ENCODE assay signal across 15 cellular contexts in the genomic region with DNA sequence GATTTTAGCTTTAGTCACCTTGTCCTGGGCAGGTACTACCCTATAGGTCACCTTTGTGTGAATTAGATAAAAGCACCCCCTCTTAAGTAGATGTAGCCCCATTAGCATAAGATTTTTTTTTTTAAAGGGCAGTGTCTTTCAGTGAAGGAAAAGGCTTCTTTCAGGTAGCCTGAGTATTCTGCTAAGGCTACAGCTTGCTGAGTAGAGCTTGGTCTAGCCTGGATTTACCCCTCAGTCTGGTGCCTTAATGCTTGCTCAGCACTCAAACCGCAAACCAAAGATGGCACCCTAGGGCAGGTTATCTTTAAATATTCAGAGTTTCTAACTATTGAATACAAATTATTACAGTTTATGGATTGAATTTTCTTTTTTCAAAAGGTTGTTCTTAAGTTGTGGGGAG.
DNase-seq lines count a peak whose midpoint lies in the region; ATAC-seq, FAIRE-seq and TF ChIP-seq lines count a peak whose summit lies in the region.
"Had no signal": no experiment of that assay in that cellular context is flagged by ENCODE, and none has a peak within 500 bp of the region (broad histone marks: within the 10 kb centered on the region; RNA-seq: fewer than 3 reads in every experiment).

No MANE protein-coding gene starts in this region.

- H3K36me3 Mint-ChIP-seq in natural killer cell (no peaks in the 10 kb centered on the region), mesothelial cell of epicardium (peaks cover 16% of the 10 kb centered on the region)
- H3K36me3 Mint-ChIP-seq in natural killer cell treated with Interleukin-12 subunit alpha and Interleukin-12 subunit beta and Interleukin-15 and Interleukin-18, amount 100 ng/mL, for 72 hours = no peaks in the 10 kb centered on the region
- H3K36me3 Mint-ChIP-seq in stimulated activated effector memory CD8-positive, alpha-beta T cell treated with anti-CD3 and anti-CD28 coated beads, Interleukin-12 subunit alpha, Interleukin-12 subunit beta, amount 100 ng/mL, for 72 hours = peaks cover 20% of the 10 kb centered on the region

- no peak for TF ChIP-seq CTCF in natural killer cell (IDR thresholded peaks at IDR 0.05)
- TF ChIP-seq CTCF in GM12878 (IDR thresholded peaks at IDR 0.05 in 2 of 3, conservative IDR thresholded peaks at IDR 0.05 in 1 of 3; ENCODE audit: control insufficient read depth in 2 of 3, extremely low read depth in 1 of 3, insufficient read depth in 1 of 3, low read depth in 3 of 3, low read length in 3 of 3) = no peak
- TF ChIP-seq CTCF in mesothelial cell of epicardium (IDR thresholded peaks at IDR 0.05; ENCODE audit: unreplicated experiment) = no peak

- no peaks in the 10 kb centered on the region for H3K4me1 ChIP-seq in GM12878 (ENCODE audit: control insufficient read depth, insufficient read depth, low read length)
- H3K4me1 ChIP-seq: Caco-2 had no signal

- intact Hi-C loops in natural killer cell (cut with micrococcal nuclease) = no loop called here
- intact Hi-C loops in GM12878 (cut with micrococcal nuclease; ENCODE audit: unreplicated experiment) = no loop called here

- no peak overlapping the region for H2AFZ ChIP-seq in GM12878 (ENCODE audit: control insufficient read depth, low read depth, low read length)

- H3K27me3 Mint-ChIP-seq in natural killer cell (ENCODE audit: low read depth in 2 of 2) = no peaks in the 10 kb centered on the region
- H3K27me3 Mint-ChIP-seq in natural killer cell treated with Interleukin-12 subunit alpha and Interleukin-12 subunit beta and Interleukin-15 and Interleukin-18, amount 100 ng/mL, for 72 hours = no peaks in the 10 kb centered on the region
- H3K27me3 Mint-ChIP-seq in mesothelial cell of epicardium (ENCODE audit: low read depth) = no peaks in the 10 kb centered on the region

- no TSS peak for BruUV-seq in GM12878 (replicated peaks; lab: Mats Ljungman, UMichigan)

- H3K27ac ChIP-seq in GM12878 (ENCODE audit: control insufficient read depth, insufficient read depth) = no peak overlapping the region

- H3K4me2 ChIP-seq in GM12878 (ENCODE audit: control insufficient read depth, insufficient read depth) = no peak overlapping the region

- H3K27me3 ChIP-seq in H7 (ENCODE audit: control insufficient read depth, insufficient read depth, low read length) (no peaks in the 10 kb centered on the region), GM12878 (replicated peaks in 1 of 2; ENCODE audit: control insufficient read depth in 2 of 2, insufficient read depth in 2 of 2, low read length in 1 of 2) (no peaks in the 10 kb centered on the region)

- TF ChIP-seq RAD21 in GM12878 (IDR thresholded peaks at IDR 0.05; ENCODE audit: insufficient read depth, low read depth, low read length) = no peak

- POLR2A ChIA-PET in GM12878 (lab: Charles Lee) = interaction anchor here (0.6 to 1.9 kb wide), 3 partner anchors 10 to 408 kb away, joined by 3 to 5 read pairs (median 3); no protein-coding TSS in a partner anchor

- RAD21 ChIA-PET in GM12878 (lab: Charles Lee; ENCODE audit: unreplicated experiment) = interaction anchor here (0.7 to 1.2 kb wide), 3 partner anchors 76 to 458 kb away, joined by 3 read pairs; no protein-coding TSS in a partner anchor

- H3K9ac ChIP-seq in GM12878 (ENCODE audit: control insufficient read depth, insufficient read depth, low read length) = no peak overlapping the region

- H4K20me1 ChIP-seq in GM12878 (ENCODE audit: control insufficient read depth, insufficient read depth) = no peaks in the 10 kb centered on the region

- H3K4me1 Mint-ChIP-seq in natural killer cell (peaks cover 39 to 45% of the 10 kb centered on the region in 2 donors), mesothelial cell of epicardium (no peaks in the 10 kb centered on the region)
- peaks cover 22 to 23% of the 10 kb centered on the region in 2 donors for H3K4me1 Mint-ChIP-seq in natural killer cell treated with Interleukin-12 subunit alpha and Interleukin-12 subunit beta and Interleukin-15 and Interleukin-18, amount 100 ng/mL, for 72 hours (ENCODE audit: low read depth in 2 of 2)
- peaks cover 22% of the 10 kb centered on the region for H3K4me1 Mint-ChIP-seq in stimulated activated effector memory CD8-positive, alpha-beta T cell treated with anti-CD3 and anti-CD28 coated beads, Interleukin-12 subunit alpha, Interleukin-12 subunit beta, amount 100 ng/mL, for 72 hours

- ATAC-seq in natural killer cell = no peak
- ATAC-seq in natural killer cell treated with Interleukin-12 subunit alpha and Interleukin-12 subunit beta and Interleukin-15 and Interleukin-18, amount 100 ng/mL, for 72 hours = no peak
- peak; percentile 22; the same call in 1 of the 3 replicates for ATAC-seq in GM12878
- ATAC-seq in stimulated activated effector memory CD8-positive, alpha-beta T cell treated with anti-CD3 and anti-CD28 coated beads, Interleukin-12 subunit alpha, Interleukin-12 subunit beta, amount 100 ng/mL, for 72 hours = no peak
- ATAC-seq: CD8-positive, alpha-beta T cell; HCT116 had no signal

- H3K4me3 Mint-ChIP-seq in natural killer cell (no peak overlapping the region), mesothelial cell of epicardium (no peak overlapping the region)
- no peak overlapping the region for H3K4me3 Mint-ChIP-seq in natural killer cell treated with Interleukin-12 subunit alpha and Interleukin-12 subunit beta and Interleukin-15 and Interleukin-18, amount 100 ng/mL, for 72 hours
- H3K4me3 Mint-ChIP-seq in stimulated activated effector memory CD8-positive, alpha-beta T cell treated with anti-CD3 and anti-CD28 coated beads, Interleukin-12 subunit alpha, Interleukin-12 subunit beta, amount 100 ng/mL, for 72 hours = no peak overlapping the region
- H3K4me3 Mint-ChIP-seq: CD8-positive, alpha-beta T cell had no signal

- FAIRE-seq in GM12878 (lab: Jason Lieb, UNC) = no peak

- peaks cover 4% of the 10 kb centered on the region; the same call in 1 of the 2 replicates for H3K79me2 ChIP-seq in GM12878 (ENCODE audit: control insufficient read depth, insufficient read depth, low read length)

- CTCF ChIA-PET in GM12878 (lab: Yijun Ruan, JAX) = interaction anchor here (0.7 to 1.0 kb wide), 3 partner anchors 33 to 287 kb away, joined by 3 read pairs; no protein-coding TSS in a partner anchor

- no peaks in the 10 kb centered on the region for H3K9me3 Mint-ChIP-seq in natural killer cell
- no peaks in the 10 kb centered on the region for H3K9me3 Mint-ChIP-seq in natural killer cell treated with Interleukin-12 subunit alpha and Interleukin-12 subunit beta and Interleukin-15 and Interleukin-18, amount 100 ng/mL, for 72 hours
- no peaks in the 10 kb centered on the region for H3K9me3 Mint-ChIP-seq in stimulated activated effector memory CD8-positive, alpha-beta T cell treated with anti-CD3 and anti-CD28 coated beads, Interleukin-12 subunit alpha, Interleukin-12 subunit beta, amount 100 ng/mL, for 72 hours
- H3K9me3 Mint-ChIP-seq in mesothelial cell of epicardium = peaks cover 4% of the 10 kb centered on the region
- H3K9me3 Mint-ChIP-seq: CD8-positive, alpha-beta T cell had no signal

- peak overlapping the region; percentile 36 to 60 for H3K27ac Mint-ChIP-seq in natural killer cell
- H3K27ac Mint-ChIP-seq in natural killer cell treated with Interleukin-12 subunit alpha and Interleukin-12 subunit beta and Interleukin-15 and Interleukin-18, amount 100 ng/mL, for 72 hours = peak overlapping the region in 1 of 2 donors; percentile 33
- H3K27ac Mint-ChIP-seq in stimulated activated effector memory CD8-positive, alpha-beta T cell treated with anti-CD3 and anti-CD28 coated beads, Interleukin-12 subunit alpha, Interleukin-12 subunit beta, amount 100 ng/mL, for 72 hours = peak overlapping the region; percentile 29
- no peak overlapping the region for H3K27ac Mint-ChIP-seq in mesothelial cell of epicardium
- H3K27ac Mint-ChIP-seq: CD8-positive, alpha-beta T cell had no signal

- H3K36me3 ChIP-seq in H7 (replicated peaks; ENCODE audit: control insufficient read depth, insufficient read depth, low read length) (no peaks in the 10 kb centered on the region), GM12878 (ENCODE audit: control insufficient read depth in 2 of 2, insufficient read depth in 2 of 2, low read length in 1 of 2) (peaks cover 4 to 13% of the 10 kb centered on the region in 2 experiments; a peak in 3 of 4 replicates)

- WGBS in GM12878 (ENCODE audit: insufficient coverage, insufficient replicate concordance, low lambda C conversion rate, missing lambda C conversion rate) = 100% methylated on average over 1 of the region's 1 CpG

- TF ChIP-seq POLR2A in GM12878 (IDR thresholded peaks at IDR 0.05; ENCODE audit: low read depth, low read length) = no peak

- SMC1A ChIA-PET in GM12878 (lab: Charles Lee; ENCODE audit: uncharacterized antibody, unreplicated experiment) = interaction anchor here (0.7 to 2.1 kb wide), 13 partner anchors 10 to 483 kb away, joined by 3 to 9 read pairs (median 4); no protein-coding TSS in a partner anchor

- no peak overlapping the region for H3K4me3 ChIP-seq in H7 (ENCODE audit: insufficient read depth, low read depth, low read length)
- no peak overlapping the region for H3K4me3 ChIP-seq in GM12878

- DNase-seq in natural killer cell = no peak
- DNase-seq in natural killer cell treated with Interleukin-12 subunit alpha and Interleukin-12 subunit beta and Interleukin-15 and Interleukin-18, amount 100 ng/mL, for 72 hours (ENCODE audit: low spot score) = no peak
- peak; percentile 8 for DNase-seq in H7
- no peak for DNase-seq in GM12878 (ENCODE audit: low read depth, low spot score)
- DNase-seq in stimulated activated effector memory CD8-positive, alpha-beta T cell treated with anti-CD3 and anti-CD28 coated beads, Interleukin-12 subunit alpha, Interleukin-12 subunit beta, amount 100 ng/mL, for 72 hours (ENCODE audit: low spot score in 2 of 2) = no peak
- no peak for DNase-seq in mesothelial cell of epicardium (ENCODE audit: low spot score in 2 of 2, unreplicated experiment in 2 of 2)
- no peak for DNase-seq in T-helper 9 cell
- DNase-seq in HCEC 1CT = no peak
- DNase-seq: C1 segment of cervical spinal cord; Caco-2; CD8-positive, alpha-beta T cell; DMS153; DND-41; GOT3 had no signal

- no peaks in the 10 kb centered on the region; the same call in 2 of the 3 replicates for H3K9me3 ChIP-seq in GM12878 (replicated peaks; ENCODE audit: control insufficient read depth, insufficient read depth, low read length)
- H3K9me3 ChIP-seq: Caco-2 had no signal

- no peak for TF ChIP-seq EP300 in GM12878 (IDR thresholded peaks at IDR 0.05; ENCODE audit: borderline replicate concordance in 1 of 2, control insufficient read depth in 1 of 2, low read depth in 2 of 2, low read length in 2 of 2)

- in situ Hi-C loops in GM12878 (cut with MboI) = no loop called here
